20 cellular contexts compared by ENCODE assay signal in the genomic region with DNA sequence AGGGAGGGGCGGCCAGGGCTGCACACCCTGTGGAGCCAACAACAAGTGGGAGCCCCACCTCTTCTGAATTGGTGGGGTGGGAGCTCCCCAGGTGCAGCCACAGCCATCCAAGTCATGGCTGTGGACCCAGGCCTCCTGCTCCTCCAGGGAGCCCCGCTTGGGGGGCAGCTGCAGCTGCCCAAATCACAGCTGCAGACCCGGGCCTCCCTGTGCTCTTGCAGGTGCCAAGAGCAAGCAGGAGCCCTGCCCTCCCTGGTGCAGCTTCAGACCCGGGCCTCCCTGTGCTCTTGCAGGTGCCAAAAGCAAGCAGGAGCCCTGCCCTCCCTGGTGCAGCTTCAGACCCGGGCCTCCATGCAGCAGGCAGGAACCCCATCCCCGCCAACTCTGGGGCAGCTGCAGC.
"Had no signal": no experiment of that assay in that cellular context is flagged by ENCODE, and none has a peak within 500 bp of the region (broad histone marks: within the 10 kb centered on the region; RNA-seq: fewer than 3 reads in every experiment).

No MANE protein-coding gene starts in this region.

- ATAC-seq: foreskin keratinocyte, gastroesophageal sphincter, heart right ventricle, left cardiac atrium, left lung, left ventricle myocardium superior, lower lobe of right lung, mucosa of descending colon had no signal

- H3K4me3 Mint-ChIP-seq: mesothelial cell of epicardium, naive B cell had no signal

- H3K4me1 Mint-ChIP-seq: mesothelial cell of epicardium, naive B cell had no signal

- H3K36me3 Mint-ChIP-seq: mesothelial cell of epicardium, naive B cell had no signal

- H3K27ac ChIP-seq: coronary artery, dorsolateral prefrontal cortex, esophagus muscularis mucosa, foreskin keratinocyte, gastroesophageal sphincter, heart right ventricle, left lung, lower lobe of right lung had no signal

- H3K27ac Mint-ChIP-seq: mesothelial cell of epicardium, naive B cell had no signal

- H3K36me3 ChIP-seq: esophagus muscularis mucosa, gastroesophageal sphincter, heart right ventricle, left lung, lower lobe of right lung had no signal

- H3K9me3 ChIP-seq: esophagus muscularis mucosa, gastroesophageal sphincter, heart right ventricle, left lung, lower lobe of right lung, mucosa of descending colon had no signal

- H3K27me3 ChIP-seq: dorsolateral prefrontal cortex, esophagus muscularis mucosa, foreskin keratinocyte, left lung had no signal

- H3K4me3 ChIP-seq: coronary artery, dorsolateral prefrontal cortex, esophagus muscularis mucosa, gastroesophageal sphincter, heart right ventricle, left lung, lower lobe of right lung, mucosa of descending colon had no signal

- DNase-seq: dermis blood vessel endothelial cell; dorsolateral prefrontal cortex; effector CD4-positive, alpha-beta T cell; effector memory CD4-positive, alpha-beta T cell; foreskin keratinocyte; glutamatergic neuron; head of caudate nucleus; heart right ventricle; hippocampal formation; left cardiac atrium; left lung; left ventricle myocardium superior; lower lobe of right lung; mesenchymal stem cell; mucosa of descending colon; naive B cell had no signal

- H3K9me3 Mint-ChIP-seq: mesothelial cell of epicardium had no signal

- H3K4me1 ChIP-seq: esophagus muscularis mucosa, foreskin keratinocyte, gastroesophageal sphincter, heart right ventricle, left lung, lower lobe of right lung had no signal
